19 cellular contexts compared by ENCODE assay signal in genomic region chr1:45410850-45411509, GRCh38.
DNase-seq lines count a peak whose midpoint lies in the region; ATAC-seq and TF ChIP-seq lines count a peak whose summit lies in the region.
"Had no signal": no experiment of that assay in that cellular context is flagged by ENCODE, and none has a peak within 500 bp of the region (broad histone marks: within the 10 kb centered on the region; RNA-seq: fewer than 3 reads in every experiment).

No MANE protein-coding gene starts in this region.

- peak; percentile 42 for DNase-seq in A172 (ENCODE audit: low spot score)
- peak; percentile 19 for DNase-seq in HS-27A (ENCODE audit: low read depth)
- DNase-seq in activated B cell treated with CpG ODN at 0.5 μM for 24 hours = no peak
- peak; percentile 56 for DNase-seq in islet precursor cell
- DNase-seq in effector CD8-positive, alpha-beta T cell (lab: John Stamatoyannopoulos, UW) = no peak
- DNase-seq in activated naive CD4-positive, alpha-beta T cell treated with anti-CD3 and anti-CD28 coated beads, Interleukin-2, amount 50 U/mL, for 72 hours (ENCODE audit: low spot score in 2 of 2) = no peak
- DNase-seq in coronary artery (ENCODE audit: low spot score) = no peak
- no peak for DNase-seq in omental fat pad (ENCODE audit: low spot score)
- DNase-seq: activated naive CD8-positive, alpha-beta T cell treated with anti-CD3 and anti-CD28 coated beads for 36 hours; caudate nucleus; heart left ventricle; NCI-H2029; NCI-H526 treated with DMSO at 0.1 percent for 48 hours; pancreas; stimulated activated CD4-positive, alpha-beta T cell treated with anti-CD3 and anti-CD28 coated beads, Interleukin-12 subunit alpha, Interleukin-12 subunit beta, amount 100 ng/mL, for 4 hours; stomach had no signal

- CTCF ChIA-PET in activated B cell treated with CpG ODN at 0.5 μM for 24 hours (lab: Charles Lee) = interaction anchor here (1.1 to 2.2 kb wide), 3 partner anchors 51 to 88 kb away, joined by 3 to 13 read pairs (median 5); no protein-coding TSS in a partner anchor

- H3K4me1 Mint-ChIP-seq in activated B cell treated with CpG ODN at 0.5 μM for 24 hours = peaks cover 68% of the 10 kb centered on the region

- peak overlapping the region; percentile 25 for H3K4me3 Mint-ChIP-seq in activated B cell treated with CpG ODN at 0.5 μM for 24 hours
- H3K4me3 Mint-ChIP-seq: activated naive CD8-positive, alpha-beta T cell treated with anti-CD3 and anti-CD28 coated beads for 36 hours; endodermal cell had no signal

- intact Hi-C loops in activated B cell treated with CpG ODN at 0.5 μM for 24 hours (cut with micrococcal nuclease) = loop anchor here (5.0 kb wide), 1 partner anchor 36 kb away; no protein-coding TSS in a partner anchor

- POLR2A ChIA-PET in activated B cell treated with CpG ODN at 0.5 μM for 24 hours (lab: Charles Lee) = interaction anchor here (2.5 to 6.3 kb wide), 2 partner anchors 17 to 80 kb away, joined by 32 to 44 read pairs; partner anchors contain the start of gene TESK2

- no peak for TF ChIP-seq CTCF in activated B cell treated with CpG ODN at 0.5 μM for 24 hours (IDR thresholded peaks at IDR 0.05)
- no peak for TF ChIP-seq CTCF in coronary artery (IDR thresholded peaks at IDR 0.05)
- TF ChIP-seq CTCF in omental fat pad (IDR thresholded peaks at IDR 0.05) = no peak

- no peaks in the 10 kb centered on the region for H3K27me3 Mint-ChIP-seq in activated B cell treated with CpG ODN at 0.5 μM for 24 hours
- H3K27me3 Mint-ChIP-seq: activated naive CD8-positive, alpha-beta T cell treated with anti-CD3 and anti-CD28 coated beads for 36 hours had no signal

- ATAC-seq in activated B cell treated with CpG ODN at 0.5 μM for 24 hours (ENCODE audit: low read depth) (no peak), omental fat pad (ENCODE audit: low FRiP score) (no peak)
- no peak for ATAC-seq in activated naive CD4-positive, alpha-beta T cell treated with anti-CD3 and anti-CD28 coated beads, Interleukin-2, amount 50 U/mL, for 72 hours
- ATAC-seq: activated CD4-positive, CD25-positive, alpha-beta regulatory T cell treated with anti-CD3 and anti-CD28 coated beads, Interleukin-2, amount 50 U/mL, for 24 hours; heart left ventricle; pancreas had no signal

- H3K27ac Mint-ChIP-seq in activated B cell treated with CpG ODN at 0.5 μM for 24 hours = peak overlapping the region; percentile 75
- H3K27ac Mint-ChIP-seq in activated naive CD4-positive, alpha-beta T cell treated with anti-CD3 and anti-CD28 coated beads, Interleukin-2, amount 50 U/mL, for 72 hours = no peak overlapping the region
- H3K27ac Mint-ChIP-seq: activated naive CD8-positive, alpha-beta T cell treated with anti-CD3 and anti-CD28 coated beads for 36 hours; endodermal cell had no signal

- no peaks in the 10 kb centered on the region for H3K36me3 Mint-ChIP-seq in activated B cell treated with CpG ODN at 0.5 μM for 24 hours (ENCODE audit: low read depth)
- no peaks in the 10 kb centered on the region for H3K36me3 Mint-ChIP-seq in activated naive CD4-positive, alpha-beta T cell treated with anti-CD3 and anti-CD28 coated beads, Interleukin-2, amount 50 U/mL, for 72 hours
- H3K36me3 Mint-ChIP-seq: activated naive CD8-positive, alpha-beta T cell treated with anti-CD3 and anti-CD28 coated beads for 36 hours had no signal

- H3K4me3 ChIP-seq in coronary artery = no peak overlapping the region
- H3K4me3 ChIP-seq: A549, heart left ventricle, pancreas, stomach had no signal

- H3K27ac ChIP-seq in coronary artery = no peak overlapping the region
- H3K27ac ChIP-seq: A549, heart left ventricle, pancreas, stomach had no signal

- H3K9me3 Mint-ChIP-seq in activated B cell treated with CpG ODN at 0.5 μM for 24 hours = no peaks in the 10 kb centered on the region
- H3K9me3 Mint-ChIP-seq in activated naive CD4-positive, alpha-beta T cell treated with anti-CD3 and anti-CD28 coated beads, Interleukin-2, amount 50 U/mL, for 72 hours = no peaks in the 10 kb centered on the region
- H3K9me3 Mint-ChIP-seq: activated naive CD8-positive, alpha-beta T cell treated with anti-CD3 and anti-CD28 coated beads for 36 hours; endodermal cell had no signal

Comparison
In these comparisons a context has a peak if more than half of its experiments do, and no peak if none do; other contexts are left out.
1. DNase-seq: peak in A172 (single experiment), HS-27A (single experiment) and islet precursor cell (single experiment); none in activated B cell treated with CpG ODN at 0.5 μM for 24 hours (single experiment), effector CD8-positive, alpha-beta T cell (single experiment), activated naive CD4-positive, alpha-beta T cell treated with anti-CD3 and anti-CD28 coated beads, Interleukin-2, amount 50 U/mL, for 72 hours (0 of 2), coronary artery (single experiment) and omental fat pad (single experiment).